1 cellular context compared by ENCODE assay signal in the genomic region with DNA sequence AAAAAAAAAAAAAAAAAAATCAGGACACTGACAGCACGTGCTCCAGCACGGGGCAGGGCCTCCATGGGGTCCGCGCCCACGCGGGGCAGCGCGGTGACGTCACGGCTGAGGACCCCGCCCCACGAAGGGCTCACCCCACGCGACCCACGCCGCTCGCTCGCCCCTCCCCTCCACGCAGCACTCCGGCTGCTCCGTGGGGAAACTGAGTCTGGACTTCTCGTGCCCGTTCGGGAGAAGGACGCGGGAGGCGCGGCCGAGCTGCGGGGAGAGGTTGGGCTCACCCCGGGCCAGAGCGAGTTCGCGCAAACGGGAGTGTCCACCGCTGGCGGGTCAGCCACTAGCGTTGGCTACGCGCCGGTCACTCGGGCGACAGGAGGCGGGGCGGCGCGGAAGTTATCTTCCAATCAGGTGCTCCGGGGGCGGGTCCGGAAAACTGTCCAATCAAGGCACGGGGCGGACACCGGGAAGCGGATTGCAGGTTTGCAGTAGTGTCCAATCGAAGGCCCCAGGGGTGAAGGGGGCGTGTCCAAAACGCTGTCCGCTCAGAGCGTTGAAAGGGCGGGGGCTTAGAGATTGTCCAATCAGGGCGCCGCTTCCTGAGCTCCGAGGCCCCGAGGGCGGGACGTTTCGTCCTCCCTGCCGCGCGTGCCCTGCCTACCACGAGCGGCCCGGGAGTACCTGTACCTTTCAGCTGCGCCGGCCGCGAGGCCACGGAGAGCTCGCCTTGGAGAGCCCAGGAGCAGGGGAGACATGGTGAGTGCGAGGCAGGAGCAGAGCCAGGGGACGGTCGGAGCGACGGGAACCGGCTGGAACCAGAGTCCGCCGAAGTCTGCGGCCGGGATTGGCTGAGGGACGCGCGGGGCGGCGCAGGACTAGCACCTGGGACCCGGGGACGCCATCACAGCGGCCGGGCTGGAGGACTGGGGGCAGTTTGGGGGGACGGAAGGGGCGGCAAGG.
A peak's percentile ranks its signal among the peaks of the same experiment; 100 is the strongest.
TF ChIP-seq lines count a peak whose summit lies in the region.

A gene (plus strand): TSS at position 633 of the 957 bp plus-strand sequence. CDS start 118 bp downstream, at position 751.

TF ChIP-seq in GM12878, 131 proteins besides CTCF, POLR2A, EP300 and RAD21 (continued from another document and continues in another):
- TF ChIP-seq, protein P1, sequence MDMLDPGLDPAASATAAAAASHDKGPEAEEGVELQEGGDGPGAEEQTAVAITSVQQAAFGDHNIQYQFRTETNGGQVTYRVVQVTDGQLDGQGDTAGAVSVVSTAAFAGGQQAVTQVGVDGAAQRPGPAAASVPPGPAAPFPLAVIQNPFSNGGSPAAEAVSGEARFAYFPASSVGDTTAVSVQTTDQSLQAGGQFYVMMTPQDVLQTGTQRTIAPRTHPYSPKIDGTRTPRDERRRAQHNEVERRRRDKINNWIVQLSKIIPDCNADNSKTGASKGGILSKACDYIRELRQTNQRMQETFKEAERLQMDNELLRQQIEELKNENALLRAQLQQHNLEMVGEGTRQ (IDR thresholded peaks at IDR 0.05; ENCODE audit: borderline replicate concordance, low read depth, low read length): no peak
- TF ChIP-seq RUNX3 (IDR thresholded peaks at IDR 0.05; ENCODE audit: low read length) (no peak), NR2C1 (IDR thresholded peaks at IDR 0.05) (no peak), CBFB (IDR thresholded peaks at IDR 0.05; ENCODE audit: low read depth) (no peak), PAX8 (IDR thresholded peaks at IDR 0.05) (no peak), MTA3 (IDR thresholded peaks at IDR 0.05; ENCODE audit: borderline replicate concordance, low read length) (no peak), RBBP5 (conservative IDR thresholded peaks at IDR 0.05) (no peak), CHD4 (IDR thresholded peaks at IDR 0.05) (no peak), JUNB (IDR thresholded peaks at IDR 0.05) (no peak), HDAC6 (IDR thresholded peaks at IDR 0.05; ENCODE audit: unreplicated experiment) (no peak), SREBF1 (IDR thresholded peaks at IDR 0.05; ENCODE audit: low read length) (no peak), MYB (IDR thresholded peaks at IDR 0.05; ENCODE audit: borderline replicate concordance, low read depth, low read length) (no peak), FOXM1 (IDR thresholded peaks at IDR 0.05; ENCODE audit: low read depth, low read length) (no peak), PAX5 (IDR thresholded peaks at IDR 0.05; ENCODE audit: borderline replicate concordance, low read depth, low read length) (no peak), STAT1 (conservative IDR thresholded peaks at IDR 0.05) (no peak), GABPA (IDR thresholded peaks at IDR 0.05; ENCODE audit: low read depth) (no peak), MTA2 (IDR thresholded peaks at IDR 0.05; ENCODE audit: low read depth) (no peak), BACH1 (IDR thresholded peaks at IDR 0.05; ENCODE audit: borderline replicate concordance) (peak; percentile 93)
- TF ChIP-seq, protein P2, sequence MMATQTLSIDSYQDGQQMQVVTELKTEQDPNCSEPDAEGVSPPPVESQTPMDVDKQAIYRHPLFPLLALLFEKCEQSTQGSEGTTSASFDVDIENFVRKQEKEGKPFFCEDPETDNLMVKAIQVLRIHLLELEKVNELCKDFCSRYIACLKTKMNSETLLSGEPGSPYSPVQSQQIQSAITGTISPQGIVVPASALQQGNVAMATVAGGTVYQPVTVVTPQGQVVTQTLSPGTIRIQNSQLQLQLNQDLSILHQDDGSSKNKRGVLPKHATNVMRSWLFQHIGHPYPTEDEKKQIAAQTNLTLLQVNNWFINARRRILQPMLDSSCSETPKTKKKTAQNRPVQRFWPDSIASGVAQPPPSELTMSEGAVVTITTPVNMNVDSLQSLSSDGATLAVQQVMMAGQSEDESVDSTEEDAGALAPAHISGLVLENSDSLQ (IDR thresholded peaks at IDR 0.05): peak; percentile 87
- TF ChIP-seq, protein P3, sequence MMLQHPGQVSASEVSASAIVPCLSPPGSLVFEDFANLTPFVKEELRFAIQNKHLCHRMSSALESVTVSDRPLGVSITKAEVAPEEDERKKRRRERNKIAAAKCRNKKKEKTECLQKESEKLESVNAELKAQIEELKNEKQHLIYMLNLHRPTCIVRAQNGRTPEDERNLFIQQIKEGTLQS (IDR thresholded peaks at IDR 0.05; ENCODE audit: borderline replicate concordance, extremely low read depth, low read depth, low read length): no peak
- TF ChIP-seq, protein P4, sequence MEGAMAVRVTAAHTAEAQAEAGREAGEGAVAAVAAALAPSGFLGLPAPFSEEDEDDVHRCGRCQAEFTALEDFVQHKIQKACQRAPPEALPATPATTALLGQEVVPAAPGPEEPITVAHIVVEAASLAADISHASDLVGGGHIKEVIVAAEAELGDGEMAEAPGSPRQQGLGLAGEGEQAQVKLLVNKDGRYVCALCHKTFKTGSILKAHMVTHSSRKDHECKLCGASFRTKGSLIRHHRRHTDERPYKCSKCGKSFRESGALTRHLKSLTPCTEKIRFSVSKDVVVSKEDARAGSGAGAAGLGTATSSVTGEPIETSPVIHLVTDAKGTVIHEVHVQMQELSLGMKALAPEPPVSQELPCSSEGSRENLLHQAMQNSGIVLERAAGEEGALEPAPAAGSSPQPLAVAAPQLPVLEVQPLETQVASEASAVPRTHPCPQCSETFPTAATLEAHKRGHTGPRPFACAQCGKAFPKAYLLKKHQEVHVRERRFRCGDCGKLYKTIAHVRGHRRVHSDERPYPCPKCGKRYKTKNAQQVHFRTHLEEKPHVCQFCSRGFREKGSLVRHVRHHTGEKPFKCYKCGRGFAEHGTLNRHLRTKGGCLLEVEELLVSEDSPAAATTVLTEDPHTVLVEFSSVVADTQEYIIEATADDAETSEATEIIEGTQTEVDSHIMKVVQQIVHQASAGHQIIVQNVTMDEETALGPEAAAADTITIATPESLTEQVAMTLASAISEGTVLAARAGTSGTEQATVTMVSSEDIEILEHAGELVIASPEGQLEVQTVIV (IDR thresholded peaks at IDR 0.05; ENCODE audit: borderline replicate concordance, partially characterized antibody): peak; percentile 13
- TF ChIP-seq, protein P5, sequence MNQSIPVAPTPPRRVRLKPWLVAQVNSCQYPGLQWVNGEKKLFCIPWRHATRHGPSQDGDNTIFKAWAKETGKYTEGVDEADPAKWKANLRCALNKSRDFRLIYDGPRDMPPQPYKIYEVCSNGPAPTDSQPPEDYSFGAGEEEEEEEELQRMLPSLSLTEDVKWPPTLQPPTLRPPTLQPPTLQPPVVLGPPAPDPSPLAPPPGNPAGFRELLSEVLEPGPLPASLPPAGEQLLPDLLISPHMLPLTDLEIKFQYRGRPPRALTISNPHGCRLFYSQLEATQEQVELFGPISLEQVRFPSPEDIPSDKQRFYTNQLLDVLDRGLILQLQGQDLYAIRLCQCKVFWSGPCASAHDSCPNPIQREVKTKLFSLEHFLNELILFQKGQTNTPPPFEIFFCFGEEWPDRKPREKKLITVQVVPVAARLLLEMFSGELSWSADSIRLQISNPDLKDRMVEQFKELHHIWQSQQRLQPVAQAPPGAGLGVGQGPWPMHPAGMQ (IDR thresholded peaks at IDR 0.05; ENCODE audit: borderline replicate concordance): no peak
- TF ChIP-seq, protein P6, sequence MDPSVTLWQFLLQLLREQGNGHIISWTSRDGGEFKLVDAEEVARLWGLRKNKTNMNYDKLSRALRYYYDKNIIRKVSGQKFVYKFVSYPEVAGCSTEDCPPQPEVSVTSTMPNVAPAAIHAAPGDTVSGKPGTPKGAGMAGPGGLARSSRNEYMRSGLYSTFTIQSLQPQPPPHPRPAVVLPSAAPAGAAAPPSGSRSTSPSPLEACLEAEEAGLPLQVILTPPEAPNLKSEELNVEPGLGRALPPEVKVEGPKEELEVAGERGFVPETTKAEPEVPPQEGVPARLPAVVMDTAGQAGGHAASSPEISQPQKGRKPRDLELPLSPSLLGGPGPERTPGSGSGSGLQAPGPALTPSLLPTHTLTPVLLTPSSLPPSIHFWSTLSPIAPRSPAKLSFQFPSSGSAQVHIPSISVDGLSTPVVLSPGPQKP (IDR thresholded peaks at IDR 0.05; ENCODE audit: low read depth, low read length): no peak
- TF ChIP-seq, protein P7, sequence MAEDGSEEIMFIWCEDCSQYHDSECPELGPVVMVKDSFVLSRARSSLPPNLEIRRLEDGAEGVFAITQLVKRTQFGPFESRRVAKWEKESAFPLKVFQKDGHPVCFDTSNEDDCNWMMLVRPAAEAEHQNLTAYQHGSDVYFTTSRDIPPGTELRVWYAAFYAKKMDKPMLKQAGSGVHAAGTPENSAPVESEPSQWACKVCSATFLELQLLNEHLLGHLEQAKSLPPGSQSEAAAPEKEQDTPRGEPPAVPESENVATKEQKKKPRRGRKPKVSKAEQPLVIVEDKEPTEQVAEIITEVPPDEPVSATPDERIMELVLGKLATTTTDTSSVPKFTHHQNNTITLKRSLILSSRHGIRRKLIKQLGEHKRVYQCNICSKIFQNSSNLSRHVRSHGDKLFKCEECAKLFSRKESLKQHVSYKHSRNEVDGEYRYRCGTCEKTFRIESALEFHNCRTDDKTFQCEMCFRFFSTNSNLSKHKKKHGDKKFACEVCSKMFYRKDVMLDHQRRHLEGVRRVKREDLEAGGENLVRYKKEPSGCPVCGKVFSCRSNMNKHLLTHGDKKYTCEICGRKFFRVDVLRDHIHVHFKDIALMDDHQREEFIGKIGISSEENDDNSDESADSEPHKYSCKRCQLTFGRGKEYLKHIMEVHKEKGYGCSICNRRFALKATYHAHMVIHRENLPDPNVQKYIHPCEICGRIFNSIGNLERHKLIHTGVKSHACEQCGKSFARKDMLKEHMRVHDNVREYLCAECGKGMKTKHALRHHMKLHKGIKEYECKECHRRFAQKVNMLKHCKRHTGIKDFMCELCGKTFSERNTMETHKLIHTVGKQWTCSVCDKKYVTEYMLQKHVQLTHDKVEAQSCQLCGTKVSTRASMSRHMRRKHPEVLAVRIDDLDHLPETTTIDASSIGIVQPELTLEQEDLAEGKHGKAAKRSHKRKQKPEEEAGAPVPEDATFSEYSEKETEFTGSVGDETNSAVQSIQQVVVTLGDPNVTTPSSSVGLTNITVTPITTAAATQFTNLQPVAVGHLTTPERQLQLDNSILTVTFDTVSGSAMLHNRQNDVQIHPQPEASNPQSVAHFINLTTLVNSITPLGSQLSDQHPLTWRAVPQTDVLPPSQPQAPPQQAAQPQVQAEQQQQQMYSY (CRISPR knock-in tag; IDR thresholded peaks at IDR 0.05): no peak
- TF ChIP-seq, protein P8, sequence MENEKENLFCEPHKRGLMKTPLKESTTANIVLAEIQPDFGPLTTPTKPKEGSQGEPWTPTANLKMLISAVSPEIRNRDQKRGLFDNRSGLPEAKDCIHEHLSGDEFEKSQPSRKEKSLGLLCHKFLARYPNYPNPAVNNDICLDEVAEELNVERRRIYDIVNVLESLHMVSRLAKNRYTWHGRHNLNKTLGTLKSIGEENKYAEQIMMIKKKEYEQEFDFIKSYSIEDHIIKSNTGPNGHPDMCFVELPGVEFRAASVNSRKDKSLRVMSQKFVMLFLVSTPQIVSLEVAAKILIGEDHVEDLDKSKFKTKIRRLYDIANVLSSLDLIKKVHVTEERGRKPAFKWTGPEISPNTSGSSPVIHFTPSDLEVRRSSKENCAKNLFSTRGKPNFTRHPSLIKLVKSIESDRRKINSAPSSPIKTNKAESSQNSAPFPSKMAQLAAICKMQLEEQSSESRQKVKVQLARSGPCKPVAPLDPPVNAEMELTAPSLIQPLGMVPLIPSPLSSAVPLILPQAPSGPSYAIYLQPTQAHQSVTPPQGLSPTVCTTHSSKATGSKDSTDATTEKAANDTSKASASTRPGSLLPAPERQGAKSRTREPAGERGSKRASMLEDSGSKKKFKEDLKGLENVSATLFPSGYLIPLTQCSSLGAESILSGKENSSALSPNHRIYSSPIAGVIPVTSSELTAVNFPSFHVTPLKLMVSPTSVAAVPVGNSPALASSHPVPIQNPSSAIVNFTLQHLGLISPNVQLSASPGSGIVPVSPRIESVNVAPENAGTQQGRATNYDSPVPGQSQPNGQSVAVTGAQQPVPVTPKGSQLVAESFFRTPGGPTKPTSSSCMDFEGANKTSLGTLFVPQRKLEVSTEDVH (IDR thresholded peaks at IDR 0.05; ENCODE audit: low read depth, partially characterized antibody): no peak
- TF ChIP-seq, protein P9, sequence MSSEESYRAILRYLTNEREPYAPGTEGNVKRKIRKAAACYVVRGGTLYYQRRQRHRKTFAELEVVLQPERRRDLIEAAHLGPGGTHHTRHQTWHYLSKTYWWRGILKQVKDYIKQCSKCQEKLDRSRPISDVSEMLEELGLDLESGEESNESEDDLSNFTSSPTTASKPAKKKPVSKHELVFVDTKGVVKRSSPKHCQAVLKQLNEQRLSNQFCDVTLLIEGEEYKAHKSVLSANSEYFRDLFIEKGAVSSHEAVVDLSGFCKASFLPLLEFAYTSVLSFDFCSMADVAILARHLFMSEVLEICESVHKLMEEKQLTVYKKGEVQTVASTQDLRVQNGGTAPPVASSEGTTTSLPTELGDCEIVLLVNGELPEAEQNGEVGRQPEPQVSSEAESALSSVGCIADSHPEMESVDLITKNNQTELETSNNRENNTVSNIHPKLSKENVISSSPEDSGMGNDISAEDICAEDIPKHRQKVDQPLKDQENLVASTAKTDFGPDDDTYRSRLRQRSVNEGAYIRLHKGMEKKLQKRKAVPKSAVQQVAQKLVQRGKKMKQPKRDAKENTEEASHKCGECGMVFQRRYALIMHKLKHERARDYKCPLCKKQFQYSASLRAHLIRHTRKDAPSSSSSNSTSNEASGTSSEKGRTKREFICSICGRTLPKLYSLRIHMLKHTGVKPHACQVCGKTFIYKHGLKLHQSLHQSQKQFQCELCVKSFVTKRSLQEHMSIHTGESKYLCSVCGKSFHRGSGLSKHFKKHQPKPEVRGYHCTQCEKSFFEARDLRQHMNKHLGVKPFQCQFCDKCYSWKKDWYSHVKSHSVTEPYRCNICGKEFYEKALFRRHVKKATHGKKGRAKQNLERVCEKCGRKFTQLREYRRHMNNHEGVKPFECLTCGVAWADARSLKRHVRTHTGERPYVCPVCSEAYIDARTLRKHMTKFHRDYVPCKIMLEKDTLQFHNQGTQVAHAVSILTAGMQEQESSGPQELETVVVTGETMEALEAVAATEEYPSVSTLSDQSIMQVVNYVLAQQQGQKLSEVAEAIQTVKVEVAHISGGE (CRISPR knock-in tag; IDR thresholded peaks at IDR 0.05): no peak
- TF ChIP-seq, protein P10, sequence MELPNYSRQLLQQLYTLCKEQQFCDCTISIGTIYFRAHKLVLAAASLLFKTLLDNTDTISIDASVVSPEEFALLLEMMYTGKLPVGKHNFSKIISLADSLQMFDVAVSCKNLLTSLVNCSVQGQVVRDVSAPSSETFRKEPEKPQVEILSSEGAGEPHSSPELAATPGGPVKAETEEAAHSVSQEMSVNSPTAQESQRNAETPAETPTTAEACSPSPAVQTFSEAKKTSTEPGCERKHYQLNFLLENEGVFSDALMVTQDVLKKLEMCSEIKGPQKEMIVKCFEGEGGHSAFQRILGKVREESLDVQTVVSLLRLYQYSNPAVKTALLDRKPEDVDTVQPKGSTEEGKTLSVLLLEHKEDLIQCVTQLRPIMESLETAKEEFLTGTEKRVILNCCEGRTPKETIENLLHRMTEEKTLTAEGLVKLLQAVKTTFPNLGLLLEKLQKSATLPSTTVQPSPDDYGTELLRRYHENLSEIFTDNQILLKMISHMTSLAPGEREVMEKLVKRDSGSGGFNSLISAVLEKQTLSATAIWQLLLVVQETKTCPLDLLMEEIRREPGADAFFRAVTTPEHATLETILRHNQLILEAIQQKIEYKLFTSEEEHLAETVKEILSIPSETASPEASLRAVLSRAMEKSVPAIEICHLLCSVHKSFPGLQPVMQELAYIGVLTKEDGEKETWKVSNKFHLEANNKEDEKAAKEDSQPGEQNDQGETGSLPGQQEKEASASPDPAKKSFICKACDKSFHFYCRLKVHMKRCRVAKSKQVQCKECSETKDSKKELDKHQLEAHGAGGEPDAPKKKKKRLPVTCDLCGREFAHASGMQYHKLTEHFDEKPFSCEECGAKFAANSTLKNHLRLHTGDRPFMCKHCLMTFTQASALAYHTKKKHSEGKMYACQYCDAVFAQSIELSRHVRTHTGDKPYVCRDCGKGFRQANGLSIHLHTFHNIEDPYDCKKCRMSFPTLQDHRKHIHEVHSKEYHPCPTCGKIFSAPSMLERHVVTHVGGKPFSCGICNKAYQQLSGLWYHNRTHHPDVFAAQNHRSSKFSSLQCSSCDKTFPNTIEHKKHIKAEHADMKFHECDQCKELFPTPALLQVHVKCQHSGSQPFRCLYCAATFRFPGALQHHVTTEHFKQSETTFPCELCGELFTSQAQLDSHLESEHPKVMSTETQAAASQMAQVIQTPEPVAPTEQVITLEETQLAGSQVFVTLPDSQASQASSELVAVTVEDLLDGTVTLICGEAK (IDR thresholded peaks at IDR 0.05; ENCODE audit: borderline replicate concordance): no peak
